10 cellular contexts compared by ENCODE assay signal in genomic region chr1:108817016-108817415, GRCh38. TPM values are rescaled to one million over a fixed set of nuclear protein-coding genes. Genes with fewer than 3 reads are reported as not detected.
DNase-seq lines count a peak whose midpoint lies in the region; ATAC-seq, FAIRE-seq and TF ChIP-seq lines count a peak whose summit lies in the region.
"Had no signal": no experiment of that assay in that cellular context is flagged by ENCODE, and none has a peak within 500 bp of the region (broad histone marks: within the 10 kb centered on the region; RNA-seq: fewer than 3 reads in every experiment).

No MANE protein-coding gene starts in this region.

- no peaks in the 10 kb centered on the region for H3K79me2 ChIP-seq in GM23338 (replicated peaks; ENCODE audit: insufficient read depth)

- peaks cover 21% of the 10 kb centered on the region for H3K4me1 ChIP-seq in GM23338 (ENCODE audit: insufficient read depth)
- peaks cover 40% of the 10 kb centered on the region for H3K4me1 ChIP-seq in skeletal muscle satellite cell (ENCODE audit: control insufficient read depth, insufficient read depth, low read length)

- H3K4me1 Mint-ChIP-seq in GM23338 (peaks cover 26% of the 10 kb centered on the region), WTC11 (peaks cover 35% of the 10 kb centered on the region)
- H3K4me1 Mint-ChIP-seq in activated naive CD8-positive, alpha-beta T cell treated with anti-CD3 and anti-CD28 coated beads for 36 hours = no peaks in the 10 kb centered on the region

- no peaks in the 10 kb centered on the region for H3F3A ChIP-seq in GM23338 (replicated peaks; ENCODE audit: low read depth)

- POLR2A ChIA-PET in WTC11 (lab: Charles Lee) = no interaction called here

- peak overlapping the region; percentile 4; the same call in 1 of the 2 replicates for H3K27ac ChIP-seq in GM23338 (ENCODE audit: low read depth)
- H3K27ac ChIP-seq: VCaP had no signal

- H3K27me3 Mint-ChIP-seq in GM23338 (ENCODE audit: insufficient read depth, low read depth, poor library complexity) (no peaks in the 10 kb centered on the region), WTC11 (ENCODE audit: low read depth) (no peaks in the 10 kb centered on the region)
- H3K27me3 Mint-ChIP-seq in activated naive CD8-positive, alpha-beta T cell treated with anti-CD3 and anti-CD28 coated beads for 36 hours = peaks cover 13% of the 10 kb centered on the region

- DNase-seq in GM23338 (ENCODE audit: low spot score) (no peak), WTC11 (ENCODE audit: low spot score) (no peak), left ventricle myocardium superior (peak; percentile 34), SK-N-DZ (ENCODE audit: low spot score) (no peak), HTR-8/SVneo (ENCODE audit: insufficient read length, low spot score) (no peak)
- no peak for DNase-seq in activated naive CD8-positive, alpha-beta T cell treated with anti-CD3 and anti-CD28 coated beads for 36 hours
- DNase-seq: natural killer cell had no signal

- no peak for FAIRE-seq in HTR-8/SVneo (lab: Jason Lieb, UNC)

- H3K9me3 ChIP-seq in skeletal muscle satellite cell (replicated peaks; ENCODE audit: low read length) = no peaks in the 10 kb centered on the region

- no peaks in the 10 kb centered on the region; the same call in 1 of the 2 replicates for H3K9me2 ChIP-seq in GM23338 (ENCODE audit: insufficient read depth)

- peak overlapping the region; percentile 9 for H2AFZ ChIP-seq in GM23338

- H3K27me3 ChIP-seq in GM23338 (ENCODE audit: insufficient read depth) = no peaks in the 10 kb centered on the region
- no peaks in the 10 kb centered on the region for H3K27me3 ChIP-seq in skeletal muscle satellite cell (ENCODE audit: control insufficient read depth, insufficient read depth, low read length)

- H3K36me3 ChIP-seq in GM23338 (ENCODE audit: insufficient read depth) (no peaks in the 10 kb centered on the region), skeletal muscle satellite cell (ENCODE audit: insufficient read depth, low read length) (peaks cover 2% of the 10 kb centered on the region)

- peak overlapping the region; percentile 82 for H3K9ac ChIP-seq in skeletal muscle satellite cell (ENCODE audit: low read depth, low read length)

- H3K4me2 ChIP-seq in GM23338 = no peak overlapping the region
- peak overlapping the region; percentile 80 for H3K4me2 ChIP-seq in skeletal muscle satellite cell (ENCODE audit: low read length)

- TF ChIP-seq CTCF in GM23338 (conservative IDR thresholded peaks at IDR 0.05; ENCODE audit: low read depth in 2 of 2) (no peak), WTC11 (IDR thresholded peaks at IDR 0.05) (no peak)

- no peaks in the 10 kb centered on the region for H4K20me1 ChIP-seq in GM23338 (replicated peaks; ENCODE audit: insufficient read depth)

- H3K36me3 Mint-ChIP-seq in GM23338 (ENCODE audit: low read depth) = no peaks in the 10 kb centered on the region
- peaks cover 2% of the 10 kb centered on the region; the same call in 1 of the 2 replicates for H3K36me3 Mint-ChIP-seq in WTC11
- H3K36me3 Mint-ChIP-seq in activated naive CD8-positive, alpha-beta T cell treated with anti-CD3 and anti-CD28 coated beads for 36 hours = no peaks in the 10 kb centered on the region
- H3K36me3 Mint-ChIP-seq: natural killer cell had no signal

- CTCF ChIA-PET in WTC11 (lab: Charles Lee) = interaction anchor here (0.6 to 2.3 kb wide), 4 partner anchors 54 to 296 kb away, joined by 3 to 19 read pairs (median 7); a partner anchor contains a TSS

- H3K4me3 Mint-ChIP-seq in GM23338 (no peak overlapping the region), WTC11 (no peak overlapping the region)
- no peak overlapping the region for H3K4me3 Mint-ChIP-seq in activated naive CD8-positive, alpha-beta T cell treated with anti-CD3 and anti-CD28 coated beads for 36 hours
- H3K4me3 Mint-ChIP-seq: natural killer cell had no signal

- ATAC-seq in GM23338 (no peak), WTC11 (no peak), left ventricle myocardium superior (peak; percentile 58), GM21825 (IDR thresholded peaks at IDR 0.05; ENCODE audit: unreplicated experiment) (no peak)

- no peaks in the 10 kb centered on the region for H3K9me3 Mint-ChIP-seq in GM23338
- H3K9me3 Mint-ChIP-seq in WTC11 = no peaks in the 10 kb centered on the region
- no peaks in the 10 kb centered on the region for H3K9me3 Mint-ChIP-seq in activated naive CD8-positive, alpha-beta T cell treated with anti-CD3 and anti-CD28 coated beads for 36 hours
- H3K9me3 Mint-ChIP-seq: natural killer cell had no signal

- H3K27ac Mint-ChIP-seq in GM23338 (peak overlapping the region; percentile 55; the same call in 1 of the 2 replicates), WTC11 (peak overlapping the region; percentile 48)
- H3K27ac Mint-ChIP-seq in activated naive CD8-positive, alpha-beta T cell treated with anti-CD3 and anti-CD28 coated beads for 36 hours = no peak overlapping the region
- H3K27ac Mint-ChIP-seq: natural killer cell had no signal

- H3K4me3 ChIP-seq in GM23338 = no peak overlapping the region
- peak overlapping the region; percentile 59 for H3K4me3 ChIP-seq in skeletal muscle satellite cell (ENCODE audit: low read length)

- intact Hi-C loops in left ventricle myocardium superior (cut with micrococcal nuclease) = no loop called here

TF ChIP-seq in GM23338, 12 proteins besides CTCF, POLR2A, EP300 and RAD21 (continues in another document):
- TF ChIP-seq REST (IDR thresholded peaks at IDR 0.05; ENCODE audit: unreplicated experiment) = no peak
- no peak for TF ChIP-seq ZNF331 (CRISPR knock-in tag; IDR thresholded peaks at IDR 0.05; ENCODE audit: low read depth)

TF ChIP-seq in WTC11, 78 proteins besides CTCF, POLR2A, EP300 and RAD21:
- TF ChIP-seq ZNF423 (CRISPR knock-in tag; IDR thresholded peaks at IDR 0.05) (no peak), ZNF121 (CRISPR knock-in tag; IDR thresholded peaks at IDR 0.05) (no peak), MAX (CRISPR knock-in tag; IDR thresholded peaks at IDR 0.05) (no peak), NR1H2 (CRISPR knock-in tag; IDR thresholded peaks at IDR 0.05) (no peak), CREB1 (CRISPR knock-in tag; IDR thresholded peaks at IDR 0.05) (no peak), SMAD4 (CRISPR knock-in tag; IDR thresholded peaks at IDR 0.05) (no peak), ZBTB21 (CRISPR knock-in tag; IDR thresholded peaks at IDR 0.05; ENCODE audit: borderline replicate concordance) (no peak), JAZF1 (CRISPR knock-in tag; IDR thresholded peaks at IDR 0.05) (no peak), ZNF671 (CRISPR knock-in tag; IDR thresholded peaks at IDR 0.05) (no peak), TEAD1 (CRISPR knock-in tag; IDR thresholded peaks at IDR 0.05) (no peak), GABPB1 (CRISPR knock-in tag; IDR thresholded peaks at IDR 0.05) (no peak), EMX1 (CRISPR knock-in tag; IDR thresholded peaks at IDR 0.05) (no peak), NFATC4 (CRISPR knock-in tag; IDR thresholded peaks at IDR 0.05) (no peak), ZNF396 (CRISPR knock-in tag; IDR thresholded peaks at IDR 0.05; ENCODE audit: borderline replicate concordance) (no peak), TCF7 (CRISPR knock-in tag; IDR thresholded peaks at IDR 0.05; ENCODE audit: low read depth) (no peak), NR2C2 (CRISPR knock-in tag; IDR thresholded peaks at IDR 0.05) (no peak), CBFB (CRISPR knock-in tag; IDR thresholded peaks at IDR 0.05; ENCODE audit: low read depth) (no peak)
- TF ChIP-seq, protein P1, sequence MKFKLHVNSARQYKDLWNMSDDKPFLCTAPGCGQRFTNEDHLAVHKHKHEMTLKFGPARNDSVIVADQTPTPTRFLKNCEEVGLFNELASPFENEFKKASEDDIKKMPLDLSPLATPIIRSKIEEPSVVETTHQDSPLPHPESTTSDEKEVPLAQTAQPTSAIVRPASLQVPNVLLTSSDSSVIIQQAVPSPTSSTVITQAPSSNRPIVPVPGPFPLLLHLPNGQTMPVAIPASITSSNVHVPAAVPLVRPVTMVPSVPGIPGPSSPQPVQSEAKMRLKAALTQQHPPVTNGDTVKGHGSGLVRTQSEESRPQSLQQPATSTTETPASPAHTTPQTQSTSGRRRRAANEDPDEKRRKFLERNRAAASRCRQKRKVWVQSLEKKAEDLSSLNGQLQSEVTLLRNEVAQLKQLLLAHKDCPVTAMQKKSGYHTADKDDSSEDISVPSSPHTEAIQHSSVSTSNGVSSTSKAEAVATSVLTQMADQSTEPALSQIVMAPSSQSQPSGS (CRISPR knock-in tag; IDR thresholded peaks at IDR 0.05; ENCODE audit: borderline replicate concordance, low read depth) = no peak

RNA-seq across cellular contexts. Expression of gene AKNAD1, which starts 39.9 kb away (rescaled TPM):
- total RNA-seq in GM23338 (2014; rRNA removed; shearing (Covaris generic)) = not detected in 2 replicates
- not detected in 2 replicates for polyA plus RNA-seq in GM23338 (2016; fragmentation: Nextera tagmentation; extraction: Ambion mirVana)
- total RNA-seq in WTC11 (2021) (not detected in 3 replicates), left ventricle myocardium superior (not detected)
- total RNA-seq in skeletal muscle satellite cell (2012; rRNA removed) = not detected in 2 replicates
- total RNA-seq in activated naive CD8-positive, alpha-beta T cell treated with anti-CD3 and anti-CD28 coated beads for 36 hours = not detected
- 2.3 and 2.4 TPM in 2 replicates for polyA plus RNA-seq in SK-N-DZ (2014; cell fraction: cytosol; rRNA removed)
- polyA plus RNA-seq in SK-N-DZ (2014; cell fraction: nucleus; rRNA removed) = 8.0 and 9.6 TPM in 2 replicates
- total RNA-seq: natural killer cell had no signal

RNA-seq across cellular contexts. Expression of gene GPSM2, which starts 59.8 kb away (rescaled TPM):
- total RNA-seq in GM23338 (2014; rRNA removed; shearing (Covaris generic)) = 11.2 and 14.1 TPM in 2 replicates
- 5.5 and 9.8 TPM in 2 replicates for polyA plus RNA-seq in GM23338 (2016; fragmentation: Nextera tagmentation; extraction: Ambion mirVana)
- 18.4 to 23.7 TPM (median 22.6 TPM) in 3 replicates for total RNA-seq in WTC11 (2021)
- 4.9 TPM for total RNA-seq in left ventricle myocardium superior
- 27.6 and 30.4 TPM in 2 replicates for total RNA-seq in skeletal muscle satellite cell (2012; rRNA removed)
- 1 to 10 TPM; 4.8 to 6.3 TPM for total RNA-seq in activated naive CD8-positive, alpha-beta T cell treated with anti-CD3 and anti-CD28 coated beads for 36 hours
- 50.0 and 55.9 TPM in 2 replicates for polyA plus RNA-seq in SK-N-DZ (2014; cell fraction: cytosol; rRNA removed)
- polyA plus RNA-seq in SK-N-DZ (2014; cell fraction: nucleus; rRNA removed) = 24.1 and 27.7 TPM in 2 replicates
